ENCODE assay signal across 1 cellular context in the genomic region with DNA sequence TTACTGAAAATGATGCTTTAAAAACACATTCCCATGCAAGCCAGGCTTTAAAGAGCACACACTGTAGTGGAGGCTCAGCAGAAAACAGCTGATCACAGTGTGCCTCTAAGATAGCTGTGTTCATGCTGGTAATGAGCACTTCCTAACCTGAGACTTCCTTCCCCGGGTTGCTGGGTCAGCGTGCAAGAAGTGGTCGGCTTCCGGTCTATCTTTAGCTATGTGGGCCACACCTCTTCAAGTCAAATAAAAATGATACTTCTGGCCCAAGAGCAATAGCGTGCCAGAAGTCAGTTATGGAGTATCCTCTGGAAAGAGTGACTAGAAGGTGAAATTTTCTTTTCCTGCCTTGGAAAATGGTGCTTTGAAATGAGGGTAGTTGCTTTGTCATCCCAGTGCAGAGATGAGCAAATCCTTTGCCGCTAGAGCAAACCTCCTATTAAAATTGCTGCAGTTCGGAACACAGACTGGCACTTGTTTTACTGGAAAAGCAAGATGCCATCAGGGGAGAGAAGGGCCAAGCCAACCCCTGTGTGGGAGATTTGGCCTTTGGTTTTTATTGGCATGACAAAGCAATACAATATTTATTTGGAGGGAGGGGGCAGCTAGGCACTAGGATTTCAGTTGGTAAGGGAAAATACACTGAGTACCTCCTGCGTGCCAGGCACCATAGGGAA.
TF ChIP-seq lines count a peak whose summit lies in the region.

No MANE protein-coding gene starts in this region.

TF ChIP-seq in K562, 482 proteins besides CTCF, POLR2A, EP300 and RAD21 (continued from another document and continues in another):
- TF ChIP-seq C11orf30 (IDR thresholded peaks at IDR 0.05; ENCODE audit: low read depth) (peak; percentile 38; the same call in 1 of the 2 replicates), GATAD2B (IDR thresholded peaks at IDR 0.05; ENCODE audit: borderline replicate concordance) (no peak), CBX8 (IDR thresholded peaks at IDR 0.05; ENCODE audit: borderline replicate concordance, extremely low read depth, low read depth, low read length, poor library complexity, severe bottlenecking) (no peak), CBX5 (IDR thresholded peaks at IDR 0.05; ENCODE audit: borderline replicate concordance, low read depth) (no peak), LEF1 (IDR thresholded peaks at IDR 0.05) (peak; percentile 23; the same call in 1 of the 2 replicates), HINFP (tag; conservative IDR thresholded peaks at IDR 0.05; ENCODE audit: low read depth) (no peak), E2F1 (CRISPR knock-in tag; IDR thresholded peaks at IDR 0.05) (no peak), DPF2 (IDR thresholded peaks at IDR 0.05) (peak; percentile 40; the same call in 1 of the 2 replicates), ZNF174 (CRISPR knock-in tag; IDR thresholded peaks at IDR 0.05) (no peak), SP2 (IDR thresholded peaks at IDR 0.05; ENCODE audit: extremely low read depth, low read depth, low read length, poor library complexity, severe bottlenecking) (no peak), DACH1 (IDR thresholded peaks at IDR 0.05; ENCODE audit: partially characterized antibody) (peak; percentile 98), ZNF695 (CRISPR knock-in tag; IDR thresholded peaks at IDR 0.05) (no peak), CEBPZ (IDR thresholded peaks at IDR 0.05; ENCODE audit: borderline replicate concordance, low read depth, low read length) (no peak), SMAD2 (IDR thresholded peaks at IDR 0.05; ENCODE audit: low read depth, low read length) (no peak), ZNF668 (CRISPR knock-in tag; IDR thresholded peaks at IDR 0.05) (no peak), RREB1 (CRISPR knock-in tag; IDR thresholded peaks at IDR 0.05) (no peak), CC2D1A (IDR thresholded peaks at IDR 0.05) (no peak), ARID2 (IDR thresholded peaks at IDR 0.05) (no peak), DNMT1 (IDR thresholded peaks at IDR 0.05) (no peak), ATF7 (IDR thresholded peaks at IDR 0.05) (no peak), MXI1 (IDR thresholded peaks at IDR 0.05; ENCODE audit: low read depth, low read length) (no peak), ARID3A (IDR thresholded peaks at IDR 0.05; ENCODE audit: borderline replicate concordance, low read depth, low read length) (no peak), CBFA2T2 (conservative IDR thresholded peaks at IDR 0.05) (0 out of 2 replicates have a peak, but pooled peaks have one; percentile 1), PTRF (tag; IDR thresholded peaks at IDR 0.05) (no peak), SPI1 (IDR thresholded peaks at IDR 0.05; ENCODE audit: borderline replicate concordance, low read depth, low read length) (peak; percentile 75; the same call in 1 of the 2 replicates), DMBX1 (CRISPR knock-in tag; IDR thresholded peaks at IDR 0.05; ENCODE audit: borderline replicate concordance) (no peak), TFAM (CRISPR knock-in tag; conservative IDR thresholded peaks at IDR 0.05) (no peak), POU5F1 (IDR thresholded peaks at IDR 0.05; ENCODE audit: borderline replicate concordance, low read depth, low read length, partially characterized antibody) (no peak), HDGF (IDR thresholded peaks at IDR 0.05) (no peak), TBL1XR1 (IDR thresholded peaks at IDR 0.05; ENCODE audit: low read length in 2 of 2) (no peak), SMC3 (conservative IDR thresholded peaks at IDR 0.05; ENCODE audit: insufficient read depth, low read depth, low read length) (no peak), FOXP1 (CRISPR knock-in tag; IDR thresholded peaks at IDR 0.05) (no peak), SRF (CRISPR knock-in tag; IDR thresholded peaks at IDR 0.05) (no peak), BCOR (IDR thresholded peaks at IDR 0.05) (no peak), ZNF121 (CRISPR knock-in tag; conservative IDR thresholded peaks at IDR 0.05) (no peak), CTBP1 (IDR thresholded peaks at IDR 0.05; ENCODE audit: borderline replicate concordance) (no peak), JUND (IDR thresholded peaks at IDR 0.05; ENCODE audit: borderline replicate concordance, low read depth, low read length) (no peak), JUND (tag; IDR thresholded peaks at IDR 0.05; ENCODE audit: borderline replicate concordance, low read depth, low read length) (no peak; the same call in 2 of the 3 replicates)
- TF ChIP-seq, protein P1, sequence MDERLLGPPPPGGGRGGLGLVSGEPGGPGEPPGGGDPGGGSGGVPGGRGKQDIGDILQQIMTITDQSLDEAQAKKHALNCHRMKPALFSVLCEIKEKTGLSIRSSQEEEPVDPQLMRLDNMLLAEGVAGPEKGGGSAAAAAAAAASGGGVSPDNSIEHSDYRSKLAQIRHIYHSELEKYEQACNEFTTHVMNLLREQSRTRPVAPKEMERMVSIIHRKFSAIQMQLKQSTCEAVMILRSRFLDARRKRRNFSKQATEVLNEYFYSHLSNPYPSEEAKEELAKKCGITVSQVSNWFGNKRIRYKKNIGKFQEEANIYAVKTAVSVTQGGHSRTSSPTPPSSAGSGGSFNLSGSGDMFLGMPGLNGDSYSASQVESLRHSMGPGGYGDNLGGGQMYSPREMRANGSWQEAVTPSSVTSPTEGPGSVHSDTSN (CRISPR knock-in tag; IDR thresholded peaks at IDR 0.05; ENCODE audit: low read depth) = no peak
- TF ChIP-seq, protein P1 (tag; conservative IDR thresholded peaks at IDR 0.05; ENCODE audit: low read depth) = no peak
- TF ChIP-seq, protein P2, sequence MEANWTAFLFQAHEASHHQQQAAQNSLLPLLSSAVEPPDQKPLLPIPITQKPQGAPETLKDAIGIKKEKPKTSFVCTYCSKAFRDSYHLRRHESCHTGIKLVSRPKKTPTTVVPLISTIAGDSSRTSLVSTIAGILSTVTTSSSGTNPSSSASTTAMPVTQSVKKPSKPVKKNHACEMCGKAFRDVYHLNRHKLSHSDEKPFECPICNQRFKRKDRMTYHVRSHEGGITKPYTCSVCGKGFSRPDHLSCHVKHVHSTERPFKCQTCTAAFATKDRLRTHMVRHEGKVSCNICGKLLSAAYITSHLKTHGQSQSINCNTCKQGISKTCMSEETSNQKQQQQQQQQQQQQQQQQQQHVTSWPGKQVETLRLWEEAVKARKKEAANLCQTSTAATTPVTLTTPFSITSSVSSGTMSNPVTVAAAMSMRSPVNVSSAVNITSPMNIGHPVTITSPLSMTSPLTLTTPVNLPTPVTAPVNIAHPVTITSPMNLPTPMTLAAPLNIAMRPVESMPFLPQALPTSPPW (CRISPR knock-in tag; IDR thresholded peaks at IDR 0.05) = no peak
- TF ChIP-seq, protein P3, sequence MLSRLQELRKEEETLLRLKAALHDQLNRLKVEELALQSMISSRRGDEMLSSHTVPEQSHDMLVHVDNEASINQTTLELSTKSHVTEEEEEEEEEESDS (CRISPR knock-in tag; IDR thresholded peaks at IDR 0.05) = no peak
